In genomic region chr7:32158076-32158475, GRCh38 we compare ENCODE assay signal across 20 cellular contexts.
DNase-seq lines count a peak whose midpoint lies in the region; ATAC-seq, FAIRE-seq and TF ChIP-seq lines count a peak whose summit lies in the region.
"Had no signal": no experiment of that assay in that cellular context is flagged by ENCODE, and none has a peak within 500 bp of the region (broad histone marks: within the 10 kb centered on the region; RNA-seq: fewer than 3 reads in every experiment).

No MANE protein-coding gene starts in this region.

- H3K27ac ChIP-seq in dorsolateral prefrontal cortex, result no peak overlapping the region
- H3K27ac ChIP-seq: BLaER1 treated with 17β-estradiol and CSF1 and Interleukin-3, amounts not matched to agents 10 nM and 100 nM; neural progenitor cell had no signal

- no peaks in the 10 kb centered on the region for H3K36me3 ChIP-seq in bronchial epithelial cell (ENCODE audit: control insufficient read depth, insufficient read depth, low read length)
- H3K36me3 ChIP-seq: BLaER1 treated with 17β-estradiol and CSF1 and Interleukin-3, amounts not matched to agents 10 nM and 100 nM; neural progenitor cell had no signal

- no peak for TF ChIP-seq CTCF in bronchial epithelial cell (IDR thresholded peaks at IDR 0.05; ENCODE audit: insufficient read depth, low read length, severe bottlenecking)
- TF ChIP-seq CTCF in dorsolateral prefrontal cortex (IDR thresholded peaks at IDR 0.05 in 54 of 56, conservative IDR thresholded peaks at IDR 0.05 in 2 of 56; ENCODE audit: low read depth in 1 of 56, partially characterized antibody in 56 of 56), result no peak

- ATAC-seq in Right ventricle myocardium inferior (peak; percentile 75), HG03342 (IDR thresholded peaks at IDR 0.05; ENCODE audit: unreplicated experiment) (no peak), GM21619 (IDR thresholded peaks at IDR 0.05; ENCODE audit: unreplicated experiment) (no peak)

- H3K4me3 ChIP-seq in bronchial epithelial cell (ENCODE audit: low read depth, low read length) (no peak overlapping the region), dorsolateral prefrontal cortex (no peak overlapping the region)
- H3K4me3 ChIP-seq: BLaER1 treated with 17β-estradiol and CSF1 and Interleukin-3, amounts not matched to agents 10 nM and 100 nM; neural progenitor cell had no signal

- DNase-seq in Right ventricle myocardium inferior (ENCODE audit: missing footprints) (no peak), cardiac septum (ENCODE audit: low spot score) (no peak), bronchial epithelial cell (ENCODE audit: low read depth) (peak; percentile 29), iris pigment epithelial cell (ENCODE audit: low read depth) (peak; percentile 8), T-helper 2 cell (no peak), dorsolateral prefrontal cortex (no peak)
- DNase-seq: activated CD4-positive, alpha-beta T cell treated with anti-CD3 and anti-CD28 coated beads for 1 hour; activated naive CD4-positive, alpha-beta T cell treated with Interleukin-2 at 50 U/mL for 16 hours; activated T-cell treated with anti-CD3 and anti-CD28 coated beads, Interleukin-2, amount 50 U/mL, for 24 hours; anterior cingulate cortex; Calu3; effector CD8-positive, alpha-beta T cell; GDM1; MM.1S; NCI-H146; SW 1271 had no signal

- intact Hi-C loops in Right ventricle myocardium inferior (cut with DNase I) (loop anchor here (2.0 to 10.0 kb wide), 4 partner anchors 55 to 276 kb away; no protein-coding TSS in a partner anchor), cardiac septum (cut with DNase I) (no loop called here), dorsolateral prefrontal cortex (cut with DNase I) (no loop called here)

- no peaks in the 10 kb centered on the region for H3K27me3 ChIP-seq in bronchial epithelial cell (ENCODE audit: control insufficient read depth, insufficient read depth, low read length)
- H3K27me3 ChIP-seq in dorsolateral prefrontal cortex, result no peaks in the 10 kb centered on the region
- H3K27me3 ChIP-seq: BLaER1 treated with 17β-estradiol and CSF1 and Interleukin-3, amounts not matched to agents 10 nM and 100 nM; neural progenitor cell had no signal

- FAIRE-seq in bronchial epithelial cell (lab: Jason Lieb, UNC), result no peak

Comparison
In these comparisons a context has a peak if more than half of its experiments do, and no peak if none do; other contexts are left out.
1. DNase-seq: peak in bronchial epithelial cell (single experiment) and iris pigment epithelial cell (single experiment); none in Right ventricle myocardium inferior (single experiment), cardiac septum (single experiment), T-helper 2 cell (0 of 5) and dorsolateral prefrontal cortex (0 of 10).